1 cellular context compared by ENCODE assay signal in the genomic region with DNA sequence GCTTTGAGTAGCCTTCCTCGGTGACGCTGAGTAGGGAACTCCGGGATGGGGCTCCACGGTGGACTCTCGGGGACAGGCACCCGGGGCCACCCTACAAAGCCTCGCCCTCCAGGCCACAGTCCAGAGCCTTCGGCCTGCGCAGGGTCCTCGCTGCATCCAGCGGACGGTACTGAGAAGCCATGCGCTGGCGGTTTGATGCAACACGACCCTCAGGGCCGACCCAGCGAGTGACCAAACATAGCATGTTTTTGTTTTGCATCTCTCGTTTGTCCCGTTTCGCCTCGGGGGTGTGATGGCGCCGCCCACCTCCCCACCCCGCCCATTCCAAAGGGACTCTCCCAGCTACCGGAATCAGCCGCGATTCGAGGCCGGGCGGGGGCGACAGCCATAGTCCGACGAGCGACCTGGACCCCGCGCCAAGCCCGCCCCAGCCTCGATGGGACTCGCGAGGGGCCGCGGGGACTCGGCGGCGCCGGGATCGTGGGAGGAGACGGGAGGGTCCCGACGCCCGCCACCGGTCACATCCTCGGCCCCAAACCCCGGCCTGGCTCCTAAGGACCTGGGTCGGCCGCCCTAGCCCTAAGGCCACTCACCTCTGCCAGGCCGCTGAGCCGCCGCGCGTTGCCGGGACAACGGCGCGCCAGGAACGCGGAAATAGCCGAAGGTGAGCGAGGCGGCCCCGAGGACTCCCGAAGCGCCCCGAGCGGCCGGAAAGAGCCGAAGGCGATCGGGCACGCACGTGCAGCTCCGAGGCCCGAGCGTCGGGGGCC.
TF ChIP-seq lines count a peak whose summit lies in the region.

No MANE protein-coding gene starts in this region.

TF ChIP-seq in H1, 55 proteins besides CTCF, POLR2A, EP300 and RAD21:
- TF ChIP-seq POLR2AphosphoS5 (IDR thresholded peaks at IDR 0.05; ENCODE audit: low read depth, low read length) (peak; percentile 43; the same call in 1 of the 2 replicates), TAF1 (IDR thresholded peaks at IDR 0.05; ENCODE audit: low read depth, low read length) (peak; percentile 39; the same call in 1 of the 2 replicates), CBX8 (IDR thresholded peaks at IDR 0.05; ENCODE audit: borderline replicate concordance, low read depth, low read length) (no peak), EGR1 (IDR thresholded peaks at IDR 0.05; ENCODE audit: borderline replicate concordance, low read depth, low read length) (peak; percentile 60), CREB1 (IDR thresholded peaks at IDR 0.05) (peak; percentile 11; the same call in 1 of the 2 replicates), CBX5 (IDR thresholded peaks at IDR 0.05; ENCODE audit: low read depth, low read length) (no peak), SIN3A (conservative IDR thresholded peaks at IDR 0.05 in 1 of 2, IDR thresholded peaks at IDR 0.05 in 1 of 2; ENCODE audit: low read depth in 1 of 2, low read length in 2 of 2) (peak in 1 of 2 experiments; percentile 88; a peak in 2 of 4 replicates), SP4 (IDR thresholded peaks at IDR 0.05; ENCODE audit: low read length) (peak; percentile 44; the same call in 1 of the 2 replicates), SUZ12 (IDR thresholded peaks at IDR 0.05; ENCODE audit: low read length) (no peak), KDM4A (IDR thresholded peaks at IDR 0.05; ENCODE audit: low read depth, low read length, severe bottlenecking) (peak; percentile 82), SAP30 (IDR thresholded peaks at IDR 0.05; ENCODE audit: insufficient read depth, insufficient replicate concordance, low read length) (peak; percentile 73), JUN (IDR thresholded peaks at IDR 0.05; ENCODE audit: low read depth, low read length) (no peak), TEAD4 (IDR thresholded peaks at IDR 0.05; ENCODE audit: low read depth, low read length) (0 out of 2 replicates have a peak, but pooled peaks have one; percentile 41), RBBP5 (IDR thresholded peaks at IDR 0.05; ENCODE audit: borderline replicate concordance, low read depth, low read length) (peak; percentile 39; the same call in 1 of the 2 replicates), PHF8 (conservative IDR thresholded peaks at IDR 0.05; ENCODE audit: low read depth, low read length) (peak; percentile 61)
- TF ChIP-seq, protein P1, sequence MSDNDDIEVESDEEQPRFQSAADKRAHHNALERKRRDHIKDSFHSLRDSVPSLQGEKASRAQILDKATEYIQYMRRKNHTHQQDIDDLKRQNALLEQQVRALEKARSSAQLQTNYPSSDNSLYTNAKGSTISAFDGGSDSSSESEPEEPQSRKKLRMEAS (IDR thresholded peaks at IDR 0.05): peak; percentile 91
- TF ChIP-seq, protein P2, sequence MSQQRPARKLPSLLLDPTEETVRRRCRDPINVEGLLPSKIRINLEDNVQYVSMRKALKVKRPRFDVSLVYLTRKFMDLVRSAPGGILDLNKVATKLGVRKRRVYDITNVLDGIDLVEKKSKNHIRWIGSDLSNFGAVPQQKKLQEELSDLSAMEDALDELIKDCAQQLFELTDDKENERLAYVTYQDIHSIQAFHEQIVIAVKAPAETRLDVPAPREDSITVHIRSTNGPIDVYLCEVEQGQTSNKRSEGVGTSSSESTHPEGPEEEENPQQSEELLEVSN (IDR thresholded peaks at IDR 0.05): peak; percentile 26; the same call in 1 of the 2 replicates
